21 cellular contexts compared by ENCODE assay signal in the genomic region with DNA sequence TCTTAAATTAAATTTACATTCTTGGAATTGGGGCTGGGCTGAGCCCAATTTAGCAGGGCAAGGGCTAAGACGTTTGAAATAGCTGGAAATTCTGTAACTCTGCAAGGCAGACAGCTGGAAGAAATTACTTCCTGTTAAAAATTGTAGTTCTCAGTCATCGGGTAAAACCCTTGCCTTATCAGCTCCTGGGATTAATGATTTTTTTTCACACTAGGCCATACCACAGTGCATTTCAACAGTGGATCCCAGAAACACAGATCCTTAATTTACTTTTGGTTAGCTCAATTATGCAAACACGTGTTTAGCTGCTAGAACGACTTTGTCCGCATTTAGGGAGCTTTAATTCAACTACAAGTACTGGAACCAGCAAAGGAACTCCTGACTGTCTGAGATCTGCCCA.
"Had no signal": no experiment of that assay in that cellular context is flagged by ENCODE, and none has a peak within 500 bp of the region (broad histone marks: within the 10 kb centered on the region; RNA-seq: fewer than 3 reads in every experiment).

No MANE protein-coding gene starts in this region.

- DNase-seq: activated CD4-positive, alpha-beta T cell treated with anti-CD3 and anti-CD28 coated beads, Interleukin-2, amount 10 ng/mL, durations not matched to agents 7 days and 5 days; activated CD8-positive, alpha-beta memory T cell treated with anti-CD3 and anti-CD28 coated beads for 24 hours; activated CD8-positive, alpha-beta memory T cell treated with anti-CD3 and anti-CD28 coated beads, Interleukin-2, amount 50 U/mL, for 48 hours; activated effector memory CD4-positive, alpha-beta T cell treated with anti-CD3 and anti-CD28 coated beads, Interleukin-2, amount 50 U/mL, for 16 hours; activated T-cell treated with anti-CD3 and anti-CD28 coated beads, Interleukin-2, amount 50 U/mL, for 48 hours; adrenal gland; dermis blood vessel endothelial cell; effector memory CD8-positive, alpha-beta T cell; heart left ventricle; left ventricle myocardium inferior; mammary epithelial cell; nephron progenitor cell; nucleus accumbens; sigmoid colon; stimulated activated naive B cell treated with anti-CD40 and anti-IgM and Interleukin-4, amounts not matched to agents 10 μg/mL and 1 μg/mL and 100 μg/mL, for 72 hours; upper lobe of right lung had no signal

- H3K27me3 ChIP-seq: adrenal gland, cardiac muscle cell, heart left ventricle, sigmoid colon, upper lobe of right lung had no signal

- H3K36me3 ChIP-seq: adrenal gland, cardiac muscle cell, heart left ventricle, left ventricle myocardium inferior, sigmoid colon, thoracic aorta, upper lobe of right lung had no signal

- H3K27ac ChIP-seq: adrenal gland, cardiac muscle cell, epithelial cell of prostate, heart left ventricle, left ventricle myocardium inferior, sigmoid colon, thoracic aorta, upper lobe of right lung had no signal

- H3K4me1 ChIP-seq: adrenal gland, heart left ventricle, left ventricle myocardium inferior, sigmoid colon, upper lobe of right lung had no signal

- ATAC-seq: activated CD4-positive, CD25-positive, alpha-beta regulatory T cell treated with anti-CD3 and anti-CD28 coated beads, Interleukin-2, amount 50 U/mL, for 24 hours; effector memory CD8-positive, alpha-beta T cell; heart left ventricle; stimulated activated naive B cell treated with anti-CD40 and anti-IgM and Interleukin-4, amounts not matched to agents 10 μg/mL and 1 μg/mL and 100 μg/mL, for 72 hours; upper lobe of right lung had no signal

- H3K9me3 ChIP-seq: adrenal gland, thoracic aorta, upper lobe of right lung had no signal

- FAIRE-seq: frontal cortex had no signal

- H3K4me3 ChIP-seq: adrenal gland, cardiac muscle cell, heart left ventricle, left ventricle myocardium inferior, sigmoid colon, thoracic aorta, upper lobe of right lung had no signal
